In the genomic region with DNA sequence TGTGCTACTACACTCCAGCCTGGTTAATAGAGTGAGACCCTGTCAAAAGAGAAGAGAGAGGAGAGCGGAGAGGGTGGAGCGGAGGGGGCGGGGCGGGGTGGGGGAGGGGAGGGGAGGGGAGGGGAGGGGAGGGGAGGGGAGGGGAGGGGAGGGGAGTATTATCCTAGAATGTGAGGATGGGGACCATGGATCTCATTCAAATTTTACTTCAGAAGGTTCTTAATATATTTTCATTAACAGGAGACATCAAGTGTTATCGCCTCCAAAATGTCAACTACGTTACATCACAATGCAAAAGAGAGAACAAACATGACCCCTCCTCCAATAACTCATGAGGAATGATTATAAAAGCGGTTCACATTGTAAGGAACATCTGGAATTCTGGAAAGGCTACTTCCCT, we compare ENCODE assay signal across 34 cellular contexts. TPM values are rescaled to one million over a fixed set of nuclear protein-coding genes. Genes with fewer than 3 reads are reported as not detected.
"Had no signal": no experiment of that assay in that cellular context is flagged by ENCODE, and none has a peak within 500 bp of the region (broad histone marks: within the 10 kb centered on the region; RNA-seq: fewer than 3 reads in every experiment).

No MANE protein-coding gene starts in this region.

- H3K4me3 ChIP-seq: ascending aorta, breast epithelium, coronary artery, dorsolateral prefrontal cortex, esophagus muscularis mucosa, gastrocnemius medialis had no signal

- H3K4me3 Mint-ChIP-seq: activated CD4-positive, alpha-beta memory T cell treated with anti-CD3 and anti-CD28 coated beads for 36 hours; activated CD4-positive, alpha-beta T cell treated with anti-CD3 and anti-CD28 coated beads for 36 hours; activated CD4-positive, alpha-beta T cell treated with anti-CD3 and anti-CD28 coated beads, Interleukin-2, amount 10 ng/mL, durations not matched to agents 24 days and 14 days; activated CD8-positive, alpha-beta memory T cell treated with anti-CD3 and anti-CD28 coated beads, Interleukin-2, amount 10 ng/mL, durations not matched to agents 7 days and 5 days; activated CD8-positive, alpha-beta T cell treated with anti-CD3 and anti-CD28 coated beads, Interleukin-2, amount 10 ng/mL, durations not matched to agents 7 days and 5 days; activated naive CD4-positive, alpha-beta T cell treated with anti-CD3 and anti-CD28 coated beads, Interleukin-2, amount 10 ng/mL, durations not matched to agents 7 days and 5 days; activated naive CD8-positive, alpha-beta T cell treated with anti-CD3 and anti-CD28 coated beads, Interleukin-2, amount 10 ng/mL, durations not matched to agents 7 days and 5 days; activated T-helper 1 cell treated with anti-CD3 and anti-CD28 coated beads, Interleukin-12 subunit alpha, Interleukin-12 subunit beta, Interleukin-2, Interleukin-4 antibody, amounts not matched to agents 30 ng/mL and 10 ng/mL and 1 ng/mL, durations not matched to agents 14 hours and 24 hours and 36 hours; brain; central memory CD8-positive, alpha-beta T cell; dendritic cell treated with granulocyte-macrophage colony-stimulating factor and Interleukin-4, amounts not matched to agents 40 ng/mL and 50 ng/mL, for 4 days; endodermal cell had no signal

- ATAC-seq: activated CD4-positive, alpha-beta T cell treated with anti-CD3 and anti-CD28 coated beads for 36 hours; activated CD8-positive, alpha-beta memory T cell treated with anti-CD3 and anti-CD28 coated beads, Interleukin-2, amount 10 ng/mL, durations not matched to agents 7 days and 5 days; activated CD8-positive, alpha-beta T cell treated with anti-CD3 and anti-CD28 coated beads, Interleukin-2, amount 10 ng/mL, durations not matched to agents 7 days and 5 days; activated naive CD4-positive, alpha-beta T cell treated with anti-CD3 and anti-CD28 coated beads, Interleukin-2, amount 50 U/mL, for 72 hours; foreskin keratinocyte; gastrocnemius medialis had no signal

- H3K27ac Mint-ChIP-seq: activated CD4-positive, alpha-beta memory T cell treated with anti-CD3 and anti-CD28 coated beads for 36 hours; activated CD4-positive, alpha-beta T cell treated with anti-CD3 and anti-CD28 coated beads for 36 hours; activated CD4-positive, alpha-beta T cell treated with anti-CD3 and anti-CD28 coated beads, Interleukin-2, amount 10 ng/mL, durations not matched to agents 24 days and 14 days; activated CD8-positive, alpha-beta memory T cell treated with anti-CD3 and anti-CD28 coated beads, Interleukin-2, amount 10 ng/mL, durations not matched to agents 7 days and 5 days; activated CD8-positive, alpha-beta T cell treated with anti-CD3 and anti-CD28 coated beads, Interleukin-2, amount 10 ng/mL, durations not matched to agents 7 days and 5 days; activated naive CD4-positive, alpha-beta T cell treated with anti-CD3 and anti-CD28 coated beads, Interleukin-2, amount 10 ng/mL, durations not matched to agents 7 days and 5 days; activated naive CD4-positive, alpha-beta T cell treated with anti-CD3 and anti-CD28 coated beads, Interleukin-2, amount 50 U/mL, for 72 hours; activated naive CD8-positive, alpha-beta T cell treated with anti-CD3 and anti-CD28 coated beads, Interleukin-2, amount 10 ng/mL, durations not matched to agents 7 days and 5 days; activated T-helper 1 cell treated with anti-CD3 and anti-CD28 coated beads, Interleukin-12 subunit alpha, Interleukin-12 subunit beta, Interleukin-2, Interleukin-4 antibody, amounts not matched to agents 30 ng/mL and 10 ng/mL and 1 ng/mL, durations not matched to agents 14 hours and 24 hours and 36 hours; brain; dendritic cell treated with granulocyte-macrophage colony-stimulating factor and Interleukin-4, amounts not matched to agents 40 ng/mL and 50 ng/mL, for 4 days; endodermal cell had no signal

- H3K27ac ChIP-seq: ascending aorta, breast epithelium, coronary artery, dorsolateral prefrontal cortex, esophagus muscularis mucosa, foreskin keratinocyte, gastrocnemius medialis had no signal

- H3K27me3 ChIP-seq: ascending aorta, breast epithelium, dorsolateral prefrontal cortex, esophagus muscularis mucosa, foreskin keratinocyte, gastrocnemius medialis had no signal

- H3K27me3 Mint-ChIP-seq: activated CD4-positive, alpha-beta memory T cell treated with anti-CD3 and anti-CD28 coated beads for 36 hours; activated CD4-positive, alpha-beta T cell treated with anti-CD3 and anti-CD28 coated beads for 36 hours; activated CD4-positive, alpha-beta T cell treated with anti-CD3 and anti-CD28 coated beads, Interleukin-2, amount 10 ng/mL, durations not matched to agents 24 days and 14 days; activated CD8-positive, alpha-beta memory T cell treated with anti-CD3 and anti-CD28 coated beads, Interleukin-2, amount 10 ng/mL, durations not matched to agents 7 days and 5 days; activated naive CD4-positive, alpha-beta T cell treated with anti-CD3 and anti-CD28 coated beads, Interleukin-2, amount 10 ng/mL, durations not matched to agents 7 days and 5 days; activated naive CD8-positive, alpha-beta T cell treated with anti-CD3 and anti-CD28 coated beads, Interleukin-2, amount 10 ng/mL, durations not matched to agents 7 days and 5 days; brain; central memory CD8-positive, alpha-beta T cell; dendritic cell treated with granulocyte-macrophage colony-stimulating factor and Interleukin-4, amounts not matched to agents 40 ng/mL and 50 ng/mL, for 4 days had no signal

- H3K9me3 ChIP-seq: ascending aorta, breast epithelium, esophagus muscularis mucosa, gastrocnemius medialis had no signal

- H3K4me1 Mint-ChIP-seq: activated naive CD4-positive, alpha-beta T cell treated with anti-CD3 and anti-CD28 coated beads, Interleukin-2, amount 10 ng/mL, durations not matched to agents 7 days and 5 days; central memory CD8-positive, alpha-beta T cell had no signal

- H3K36me3 ChIP-seq: breast epithelium had no signal

- DNase-seq: activated CD4-positive, alpha-beta memory T cell treated with anti-CD3 and anti-CD28 coated beads for 36 hours; activated CD4-positive, alpha-beta T cell treated with anti-CD3 and anti-CD28 coated beads for 36 hours; activated CD4-positive, alpha-beta T cell treated with anti-CD3 and anti-CD28 coated beads, Interleukin-2, amount 10 ng/mL, durations not matched to agents 24 days and 14 days; activated CD4-positive, CD25-positive, alpha-beta regulatory T cell; activated CD4-positive, CD25-positive, alpha-beta regulatory T cell treated with anti-CD3 and anti-CD28 coated beads, Interleukin-2, amount 50 U/mL, for 72 hours; activated CD8-positive, alpha-beta memory T cell treated with anti-CD3 and anti-CD28 coated beads, Interleukin-2, amount 10 ng/mL, durations not matched to agents 7 days and 5 days; activated CD8-positive, alpha-beta memory T cell treated with anti-CD3 and anti-CD28 coated beads, Interleukin-2, amount 50 U/mL, for 4 hours; activated CD8-positive, alpha-beta T cell treated with anti-CD3 and anti-CD28 coated beads, Interleukin-2, amount 10 ng/mL, durations not matched to agents 7 days and 5 days; activated gamma-delta T cell; activated naive CD4-positive, alpha-beta T cell; activated naive CD4-positive, alpha-beta T cell treated with anti-CD3 and anti-CD28 coated beads, Interleukin-2, amount 10 ng/mL, durations not matched to agents 7 days and 5 days; activated naive CD8-positive, alpha-beta T cell treated with anti-CD3 and anti-CD28 coated beads, Interleukin-2, amount 10 ng/mL, durations not matched to agents 7 days and 5 days; activated T-cell treated with anti-CD3 and anti-CD28 coated beads, Interleukin-2, amount 50 U/mL, for 1 hour; activated T-cell treated with anti-CD3 and anti-CD28 coated beads, Interleukin-2, amount 50 U/mL, for 48 hours; dorsolateral prefrontal cortex; effector memory CD4-positive, alpha-beta T cell; endodermal cell; foreskin keratinocyte; gastrocnemius medialis; T-helper 2 cell had no signal

- H3K4me1 ChIP-seq: breast epithelium, gastrocnemius medialis had no signal

- H3K9me3 Mint-ChIP-seq: activated CD4-positive, alpha-beta memory T cell treated with anti-CD3 and anti-CD28 coated beads for 36 hours; activated CD4-positive, alpha-beta T cell treated with anti-CD3 and anti-CD28 coated beads, Interleukin-2, amount 10 ng/mL, durations not matched to agents 24 days and 14 days; activated naive CD4-positive, alpha-beta T cell treated with anti-CD3 and anti-CD28 coated beads, Interleukin-2, amount 10 ng/mL, durations not matched to agents 7 days and 5 days; activated naive CD4-positive, alpha-beta T cell treated with anti-CD3 and anti-CD28 coated beads, Interleukin-2, amount 50 U/mL, for 72 hours; activated naive CD8-positive, alpha-beta T cell treated with anti-CD3 and anti-CD28 coated beads, Interleukin-2, amount 10 ng/mL, durations not matched to agents 7 days and 5 days; activated T-helper 1 cell treated with anti-CD3 and anti-CD28 coated beads, Interleukin-12 subunit alpha, Interleukin-12 subunit beta, Interleukin-2, Interleukin-4 antibody, amounts not matched to agents 30 ng/mL and 10 ng/mL and 1 ng/mL, durations not matched to agents 14 hours and 24 hours and 36 hours; brain; central memory CD8-positive, alpha-beta T cell; dendritic cell treated with granulocyte-macrophage colony-stimulating factor and Interleukin-4, amounts not matched to agents 40 ng/mL and 50 ng/mL, for 4 days; endodermal cell had no signal

- H3K36me3 Mint-ChIP-seq: activated naive CD4-positive, alpha-beta T cell treated with anti-CD3 and anti-CD28 coated beads, Interleukin-2, amount 50 U/mL, for 72 hours had no signal

RNA-seq across cellular contexts. Expression of gene GUCA2A, which starts 18.7 kb away (rescaled TPM):
- total RNA-seq: activated CD4-positive, alpha-beta memory T cell treated with anti-CD3 and anti-CD28 coated beads for 36 hours; activated CD4-positive, alpha-beta T cell treated with anti-CD3 and anti-CD28 coated beads for 36 hours; activated CD4-positive, alpha-beta T cell treated with anti-CD3 and anti-CD28 coated beads, Interleukin-2, amount 10 ng/mL, durations not matched to agents 24 days and 14 days; activated CD8-positive, alpha-beta memory T cell treated with anti-CD3 and anti-CD28 coated beads for 36 hours; activated CD8-positive, alpha-beta memory T cell treated with anti-CD3 and anti-CD28 coated beads, Interleukin-2, amount 10 ng/mL, durations not matched to agents 7 days and 5 days; activated CD8-positive, alpha-beta T cell treated with anti-CD3 and anti-CD28 coated beads, Interleukin-2, amount 10 ng/mL, durations not matched to agents 7 days and 5 days; activated naive CD4-positive, alpha-beta T cell treated with anti-CD3 and anti-CD28 coated beads, Interleukin-2, amount 50 U/mL, for 72 hours; activated naive CD8-positive, alpha-beta T cell treated with anti-CD3 and anti-CD28 coated beads, Interleukin-2, amount 10 ng/mL, durations not matched to agents 7 days and 5 days; activated T-helper 1 cell treated with anti-CD3 and anti-CD28 coated beads, Interleukin-12 subunit alpha, Interleukin-12 subunit beta, Interleukin-2, Interleukin-4 antibody, amounts not matched to agents 30 ng/mL and 10 ng/mL and 1 ng/mL, durations not matched to agents 14 hours and 24 hours and 36 hours; ascending aorta; cardiac septum; cerebellum; dorsolateral prefrontal cortex; epithelial cell of proximal tubule; esophagus muscularis mucosa; foreskin keratinocyte; T-helper 1 cell treated with Interleukin-12 subunit alpha and Interleukin-12 subunit beta and Interleukin-4 antibody, amounts not matched to agents 30 ng/mL and 1 ng/mL, for 36 hours had no signal
- polyA plus RNA-seq: foreskin keratinocyte had no signal

RNA-seq across cellular contexts. Expression of gene GUCA2B, which starts 30.0 kb away (rescaled TPM):
- total RNA-seq: activated CD4-positive, alpha-beta memory T cell treated with anti-CD3 and anti-CD28 coated beads for 36 hours; activated CD4-positive, alpha-beta T cell treated with anti-CD3 and anti-CD28 coated beads for 36 hours; activated CD4-positive, alpha-beta T cell treated with anti-CD3 and anti-CD28 coated beads, Interleukin-2, amount 10 ng/mL, durations not matched to agents 24 days and 14 days; activated CD8-positive, alpha-beta memory T cell treated with anti-CD3 and anti-CD28 coated beads for 36 hours; activated CD8-positive, alpha-beta memory T cell treated with anti-CD3 and anti-CD28 coated beads, Interleukin-2, amount 10 ng/mL, durations not matched to agents 7 days and 5 days; activated CD8-positive, alpha-beta T cell treated with anti-CD3 and anti-CD28 coated beads, Interleukin-2, amount 10 ng/mL, durations not matched to agents 7 days and 5 days; activated naive CD4-positive, alpha-beta T cell treated with anti-CD3 and anti-CD28 coated beads, Interleukin-2, amount 50 U/mL, for 72 hours; activated naive CD8-positive, alpha-beta T cell treated with anti-CD3 and anti-CD28 coated beads, Interleukin-2, amount 10 ng/mL, durations not matched to agents 7 days and 5 days; activated T-helper 1 cell treated with anti-CD3 and anti-CD28 coated beads, Interleukin-12 subunit alpha, Interleukin-12 subunit beta, Interleukin-2, Interleukin-4 antibody, amounts not matched to agents 30 ng/mL and 10 ng/mL and 1 ng/mL, durations not matched to agents 14 hours and 24 hours and 36 hours; ascending aorta; breast epithelium; cardiac septum; cerebellum; dorsolateral prefrontal cortex; endodermal cell; epithelial cell of proximal tubule; esophagus muscularis mucosa; foreskin keratinocyte; T-helper 1 cell treated with Interleukin-12 subunit alpha and Interleukin-12 subunit beta and Interleukin-4 antibody, amounts not matched to agents 30 ng/mL and 1 ng/mL, for 36 hours had no signal
- polyA plus RNA-seq: foreskin keratinocyte had no signal
